In the genomic region with DNA sequence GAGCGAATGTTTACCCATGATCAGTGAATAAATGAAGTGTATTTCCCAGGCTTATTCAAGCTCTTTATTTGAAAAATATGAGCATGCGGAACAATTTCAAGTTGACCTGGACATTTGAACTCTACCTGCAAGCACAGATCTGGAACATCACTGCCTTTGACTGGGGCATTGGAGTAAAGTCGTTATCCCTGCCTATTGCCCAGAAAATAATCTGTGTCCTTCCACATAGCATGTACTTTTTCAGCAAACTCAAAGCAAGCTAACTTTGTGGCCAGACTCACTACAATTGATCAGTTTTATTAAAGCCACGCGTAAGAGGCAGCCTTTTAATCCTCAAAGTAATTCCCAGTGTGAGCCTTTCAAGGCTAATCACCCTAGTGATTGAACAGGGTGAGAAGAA, we compare ENCODE assay signal across 12 cellular contexts.
"Had no signal": no experiment of that assay in that cellular context is flagged by ENCODE, and none has a peak within 500 bp of the region (broad histone marks: within the 10 kb centered on the region; RNA-seq: fewer than 3 reads in every experiment).

No MANE protein-coding gene starts in this region.

- H3K4me3 ChIP-seq: MG63 had no signal

- H3K36me3 ChIP-seq: MG63 had no signal

- DNase-seq: NCI-H1048, NCI-H1092, NCI-H1105, NCI-H1436 treated with DMSO at 0.1 percent for 48 hours, NCI-H187, NCI-H187 treated with DMSO at 0.1 percent for 48 hours, NCI-H2107, NCI-H2171, NCI-H226, NCI-H510A had no signal

- H3K27ac ChIP-seq: KMS-11 had no signal

- H3K9ac ChIP-seq: KMS-11 had no signal

- H3K4me2 ChIP-seq: KMS-11 had no signal

- H3K9me3 ChIP-seq: MG63 had no signal
